20 cellular contexts compared by ENCODE assay signal in the genomic region with DNA sequence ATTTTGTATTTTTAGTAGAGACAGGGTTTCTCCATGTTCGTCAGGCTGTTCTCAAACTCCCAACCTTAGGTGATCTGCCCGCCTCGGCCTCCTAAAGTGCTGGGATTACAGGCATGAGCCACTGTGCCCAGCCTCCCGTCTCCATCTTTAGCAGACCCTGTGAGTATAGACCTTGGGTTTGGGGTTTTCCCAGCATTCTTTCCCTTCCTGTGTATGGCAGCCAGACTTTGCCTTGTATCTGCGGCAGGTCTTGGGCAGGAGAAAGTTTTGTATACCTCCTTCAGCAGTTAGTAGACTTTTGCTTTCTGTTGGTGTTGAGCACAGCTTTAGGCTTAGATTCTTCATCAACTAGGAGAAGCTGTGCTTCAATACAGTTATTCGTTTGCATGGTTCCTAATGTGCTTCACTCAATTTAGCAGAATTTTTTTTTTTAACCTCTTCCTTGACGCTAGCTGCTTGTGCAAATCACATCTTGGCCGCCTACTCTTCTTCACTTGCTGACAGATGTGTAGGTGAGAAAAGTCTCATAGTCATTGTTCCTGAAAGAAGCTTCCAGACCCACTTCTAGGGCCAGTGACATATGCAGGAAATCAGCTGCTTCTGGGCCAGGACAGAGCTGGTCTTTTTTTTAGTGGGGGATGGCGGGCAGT.
DNase-seq lines count a peak whose midpoint lies in the region; TF ChIP-seq lines count a peak whose summit lies in the region.
"Had no signal": no experiment of that assay in that cellular context is flagged by ENCODE, and none has a peak within 500 bp of the region (broad histone marks: within the 10 kb centered on the region; RNA-seq: fewer than 3 reads in every experiment).

No MANE protein-coding gene starts in this region.

- TF ChIP-seq CTCF in GM20000 (IDR thresholded peaks at IDR 0.05; ENCODE audit: extremely low read depth, missing control alignments): no peak

- peak overlapping the region; percentile 68 for H3K27ac Mint-ChIP-seq in activated T-cell treated with anti-CD3 and anti-CD28 coated beads, Interleukin-2, amount 50 U/mL, for 24 hours
- peak overlapping the region; percentile 5 for H3K27ac Mint-ChIP-seq in dendritic cell treated with granulocyte-macrophage colony-stimulating factor and Interleukin-4, amounts not matched to agents 40 ng/mL and 50 ng/mL, for 4 days
- H3K27ac Mint-ChIP-seq: mesothelial cell of epicardium had no signal

- intact Hi-C loops in dendritic cell treated with granulocyte-macrophage colony-stimulating factor and Interleukin-4, amounts not matched to agents 40 ng/mL and 50 ng/mL, for 4 days (cut with micrococcal nuclease): loop anchor here (5.0 kb wide), 1 partner anchor 33 kb away; no protein-coding TSS in a partner anchor

- no peak overlapping the region for H3K4me3 Mint-ChIP-seq in activated T-cell treated with anti-CD3 and anti-CD28 coated beads, Interleukin-2, amount 50 U/mL, for 24 hours
- no peak overlapping the region for H3K4me3 Mint-ChIP-seq in dendritic cell treated with granulocyte-macrophage colony-stimulating factor and Interleukin-4, amounts not matched to agents 40 ng/mL and 50 ng/mL, for 4 days
- H3K4me3 Mint-ChIP-seq: CD8-positive, alpha-beta T cell; central memory CD8-positive, alpha-beta T cell; mesothelial cell of epicardium had no signal

- no peaks in the 10 kb centered on the region for H3K27me3 Mint-ChIP-seq in activated T-cell treated with anti-CD3 and anti-CD28 coated beads, Interleukin-2, amount 50 U/mL, for 24 hours
- no peaks in the 10 kb centered on the region for H3K27me3 Mint-ChIP-seq in dendritic cell treated with granulocyte-macrophage colony-stimulating factor and Interleukin-4, amounts not matched to agents 40 ng/mL and 50 ng/mL, for 4 days
- H3K27me3 Mint-ChIP-seq: central memory CD8-positive, alpha-beta T cell had no signal

- peaks cover 37% of the 10 kb centered on the region for H3K36me3 Mint-ChIP-seq in activated T-cell treated with anti-CD3 and anti-CD28 coated beads, Interleukin-2, amount 50 U/mL, for 24 hours (ENCODE audit: low read depth)
- peaks cover 9% of the 10 kb centered on the region for H3K36me3 Mint-ChIP-seq in dendritic cell treated with granulocyte-macrophage colony-stimulating factor and Interleukin-4, amounts not matched to agents 40 ng/mL and 50 ng/mL, for 4 days (ENCODE audit: low read depth)

- H3K4me1 Mint-ChIP-seq in activated T-cell treated with anti-CD3 and anti-CD28 coated beads, Interleukin-2, amount 50 U/mL, for 24 hours (ENCODE audit: low read depth): peaks cover 59% of the 10 kb centered on the region
- H3K4me1 Mint-ChIP-seq in dendritic cell treated with granulocyte-macrophage colony-stimulating factor and Interleukin-4, amounts not matched to agents 40 ng/mL and 50 ng/mL, for 4 days (ENCODE audit: low read depth): peaks cover 57% of the 10 kb centered on the region
- H3K4me1 Mint-ChIP-seq: mesothelial cell of epicardium had no signal

- no peaks in the 10 kb centered on the region for H3K9me3 Mint-ChIP-seq in activated T-cell treated with anti-CD3 and anti-CD28 coated beads, Interleukin-2, amount 50 U/mL, for 24 hours
- no peaks in the 10 kb centered on the region for H3K9me3 Mint-ChIP-seq in dendritic cell treated with granulocyte-macrophage colony-stimulating factor and Interleukin-4, amounts not matched to agents 40 ng/mL and 50 ng/mL, for 4 days
- H3K9me3 Mint-ChIP-seq: CD8-positive, alpha-beta T cell; central memory CD8-positive, alpha-beta T cell; mesothelial cell of epicardium had no signal

- no peak for DNase-seq in activated T-cell treated with anti-CD3 and anti-CD28 coated beads, Interleukin-2, amount 50 U/mL, for 24 hours
- no peak for DNase-seq in activated T-cell treated with anti-CD3 and anti-CD28 coated beads for 4 hours
- DNase-seq in GM20000 (ENCODE audit: low spot score): peak; percentile 45
- peak; percentile 71 for DNase-seq in putamen (ENCODE audit: low spot score)
- DNase-seq in KG1 (lab: John Stamatoyannopoulos, UW): no peak
- DNase-seq in dedifferentiated amniotic fluid mesenchymal stem cell (ENCODE audit: extremely low spot score): no peak
- DNase-seq in NCI-H526 (lab: John Stamatoyannopoulos, UW): no peak
- DNase-seq: anterior cingulate cortex; CD8-positive, alpha-beta T cell; effector CD4-positive, alpha-beta T cell; KBM-7; left cardiac atrium; NCI-H2081 treated with DMSO at 0.1 percent for 48 hours; NCI-H524 treated with DMSO at 0.1 percent for 48 hours; spleen; substantia nigra; uterus had no signal

Comparison
In these comparisons a context has a peak if more than half of its experiments do, and no peak if none do; other contexts are left out.
1. DNase-seq: peak in GM20000 (single experiment) and putamen (single experiment); none in activated T-cell treated with anti-CD3 and anti-CD28 coated beads, Interleukin-2, amount 50 U/mL, for 24 hours (single experiment), activated T-cell treated with anti-CD3 and anti-CD28 coated beads for 4 hours (single experiment), KG1 (single experiment), dedifferentiated amniotic fluid mesenchymal stem cell (single experiment) and NCI-H526 (0 of 2).